22 cellular contexts compared by ENCODE assay signal in the genomic region with DNA sequence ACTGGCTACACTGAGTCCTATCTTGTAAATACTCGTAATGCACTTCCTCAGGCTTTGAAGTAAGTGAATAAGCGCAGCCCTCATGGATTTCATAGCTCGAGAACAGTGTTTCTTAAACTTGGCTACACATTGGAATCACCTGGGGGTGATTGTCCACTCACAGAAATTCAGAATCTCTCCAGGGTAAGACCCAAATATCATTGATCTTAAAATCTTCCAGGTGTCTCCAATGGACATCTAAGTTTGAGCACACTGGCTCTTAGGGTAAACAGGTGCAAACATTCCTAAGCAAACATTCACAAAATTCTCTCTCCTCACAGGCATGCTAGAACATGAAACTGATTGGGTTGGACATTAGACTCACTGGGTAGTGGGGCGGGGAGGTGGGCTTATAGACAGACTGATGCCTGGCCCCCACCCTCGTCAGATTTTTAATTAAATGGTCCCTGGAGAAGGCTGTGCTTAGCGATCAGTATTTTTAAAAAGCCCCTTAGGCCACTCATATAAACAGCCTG.
"Had no signal": no experiment of that assay in that cellular context is flagged by ENCODE, and none has a peak within 500 bp of the region (broad histone marks: within the 10 kb centered on the region; RNA-seq: fewer than 3 reads in every experiment).

No MANE protein-coding gene starts in this region.

- FAIRE-seq: endothelial cell of umbilical vein, kidney, pancreas had no signal

- H3K4me2 ChIP-seq: hepatocyte had no signal

- H3K79me2 ChIP-seq: hepatocyte had no signal

- H3K27me3 ChIP-seq: hepatocyte, pancreas, right lobe of liver, testis, tibial nerve had no signal

- H3K4me3 ChIP-seq: coronary artery, hepatocyte, mucosa of descending colon, pancreas, right lobe of liver, skin epidermis, testis, tibial nerve had no signal

- H3K27ac ChIP-seq: pancreas, right lobe of liver, testis had no signal

- H3K4me1 Mint-ChIP-seq: endodermal cell; stimulated activated naive CD8-positive, alpha-beta T cell treated with anti-CD3 and anti-CD28 coated beads, Interleukin-15, amount 100 ng/mL, for 72 hours had no signal

- H3K36me3 Mint-ChIP-seq: natural killer cell; stimulated activated naive B cell treated with anti-CD40 and anti-IgM and Interleukin-4, amounts not matched to agents 10 μg/mL and 1 μg/mL and 100 μg/mL, for 72 hours had no signal

- DNase-seq: caudate nucleus; effector CD4-positive, alpha-beta T cell; endodermal cell; foreskin fibroblast; kidney; mucosa of descending colon; natural killer cell; pancreas; retina; right lobe of liver; stimulated activated CD4-positive, alpha-beta T cell treated with anti-CD3 and anti-CD28 coated beads, Interleukin-2, amount 100 ng/mL, for 24 hours; stimulated activated CD4-positive, alpha-beta T cell treated with anti-CD3 and anti-CD28 coated beads, Interleukin-4, amount 100 ng/mL, for 4 hours; stimulated activated naive B cell treated with anti-CD40 and anti-IgM and Interleukin-4, amounts not matched to agents 10 μg/mL and 1 μg/mL and 100 μg/mL, for 72 hours; stimulated activated naive CD8-positive, alpha-beta T cell treated with anti-CD3 and anti-CD28 coated beads, Interleukin-15, amount 100 ng/mL, for 72 hours; testis had no signal

- H3K4me3 Mint-ChIP-seq: endodermal cell; natural killer cell; neural crest cell; stimulated activated naive B cell treated with anti-CD40 and anti-IgM and Interleukin-4, amounts not matched to agents 10 μg/mL and 1 μg/mL and 100 μg/mL, for 72 hours; stimulated activated naive CD8-positive, alpha-beta T cell treated with anti-CD3 and anti-CD28 coated beads, Interleukin-15, amount 100 ng/mL, for 72 hours had no signal

- H3K9me3 Mint-ChIP-seq: endodermal cell; natural killer cell; stimulated activated naive B cell treated with anti-CD40 and anti-IgM and Interleukin-4, amounts not matched to agents 10 μg/mL and 1 μg/mL and 100 μg/mL, for 72 hours had no signal

- H3K36me3 ChIP-seq: pancreas, right lobe of liver, tibial nerve had no signal

- H3K27ac Mint-ChIP-seq: endodermal cell; natural killer cell; progenitor cell of endocrine pancreas; stimulated activated naive B cell treated with anti-CD40 and anti-IgM and Interleukin-4, amounts not matched to agents 10 μg/mL and 1 μg/mL and 100 μg/mL, for 72 hours; stimulated activated naive CD8-positive, alpha-beta T cell treated with anti-CD3 and anti-CD28 coated beads, Interleukin-15, amount 100 ng/mL, for 72 hours had no signal

- H3K9me3 ChIP-seq: mucosa of descending colon, pancreas, right lobe of liver, testis, tibial nerve had no signal

- H3K27me3 Mint-ChIP-seq: progenitor cell of endocrine pancreas; stimulated activated naive B cell treated with anti-CD40 and anti-IgM and Interleukin-4, amounts not matched to agents 10 μg/mL and 1 μg/mL and 100 μg/mL, for 72 hours; stimulated activated naive CD8-positive, alpha-beta T cell treated with anti-CD3 and anti-CD28 coated beads, Interleukin-15, amount 100 ng/mL, for 72 hours had no signal

- H2AFZ ChIP-seq: hepatocyte had no signal
